10 cellular contexts compared by ENCODE assay signal in the genomic region with DNA sequence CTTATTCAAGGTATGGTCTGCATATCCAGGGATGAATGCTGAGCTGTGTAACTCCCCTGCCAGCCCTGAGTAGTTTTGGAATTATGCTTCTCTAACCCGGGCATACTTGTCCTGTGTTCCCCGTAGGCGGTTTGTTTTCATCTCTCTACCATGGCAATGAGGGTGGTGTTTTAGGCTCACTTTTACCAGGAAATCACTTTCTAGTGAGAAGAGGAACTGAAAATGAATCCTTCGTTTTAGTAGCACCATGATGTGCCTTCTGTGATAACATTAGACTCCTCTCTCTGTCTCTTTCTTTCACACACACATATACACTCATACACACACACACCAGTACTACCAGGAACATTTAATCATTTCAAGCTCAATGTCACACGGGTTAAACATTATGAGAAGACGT. TPM values are rescaled to one million over a fixed set of nuclear protein-coding genes. Genes with fewer than 3 reads are reported as not detected.
DNase-seq lines count a peak whose midpoint lies in the region; ATAC-seq, FAIRE-seq and TF ChIP-seq lines count a peak whose summit lies in the region.
"Had no signal": no experiment of that assay in that cellular context is flagged by ENCODE, and none has a peak within 500 bp of the region (broad histone marks: within the 10 kb centered on the region; RNA-seq: fewer than 3 reads in every experiment).

No MANE protein-coding gene starts in this region.

- H3K27ac Mint-ChIP-seq in MCF 10A (ENCODE audit: low read depth, unreplicated experiment): no peak overlapping the region
- H3K27ac Mint-ChIP-seq: type B pancreatic cell had no signal

- no peaks in the 10 kb centered on the region for H3K9me3 ChIP-seq in small intestine (ENCODE audit: control insufficient read depth, low read depth)

- TF ChIP-seq CTCF in GM06990 (IDR thresholded peaks at IDR 0.05; ENCODE audit: insufficient read depth, low read length, poor library complexity, severe bottlenecking): no peak
- no peak for TF ChIP-seq CTCF in MCF 10A (IDR thresholded peaks at IDR 0.05; ENCODE audit: unreplicated experiment)

- H3K4me3 ChIP-seq in GM06990 (replicated peaks; ENCODE audit: low read depth, low read length) (no peak overlapping the region), small intestine (ENCODE audit: low read depth in 1 of 2, low read length in 2 of 2) (no peak overlapping the region)

- no peak overlapping the region for H3K27ac ChIP-seq in small intestine (ENCODE audit: low read depth in 1 of 2, low read length in 1 of 2)

- DNase-seq in GM06990 (ENCODE audit: extremely low read depth, insufficient read length) (peak; percentile 10), NAMALWA (ENCODE audit: low spot score) (peak; percentile 38), small intestine (no peak), MCF 10A (ENCODE audit: unreplicated experiment) (no peak), NCI-H146 treated with DMSO at 0.1 percent for 48 hours (lab: John Stamatoyannopoulos, UW; ENCODE audit: unreplicated experiment) (no peak), NCI-H2107 treated with DMSO at 0.1 percent for 48 hours (lab: John Stamatoyannopoulos, UW; ENCODE audit: unreplicated experiment) (no peak)
- DNase-seq: mammary epithelial cell had no signal

- no peak for FAIRE-seq in small intestine (lab: Jason Lieb, UNC)

- H3K4me3 Mint-ChIP-seq in MCF 10A (ENCODE audit: unreplicated experiment): no peak overlapping the region
- H3K4me3 Mint-ChIP-seq: type B pancreatic cell had no signal

- POLR2A ChIA-PET in MCF 10A (lab: Yijun Ruan, JAX): no interaction called here

- H3K27me3 ChIP-seq in GM06990 (replicated peaks; ENCODE audit: control insufficient read depth, insufficient read depth, low read length): no peaks in the 10 kb centered on the region
- no peaks in the 10 kb centered on the region for H3K27me3 ChIP-seq in small intestine (ENCODE audit: control insufficient read depth in 2 of 2, insufficient read depth in 2 of 2, low read length in 2 of 2)

- no peaks in the 10 kb centered on the region for H3K4me1 Mint-ChIP-seq in MCF 10A (ENCODE audit: insufficient read depth, unreplicated experiment)

- H3K36me3 ChIP-seq in GM06990 (ENCODE audit: control insufficient read depth, insufficient read depth, low read length) (no peaks in the 10 kb centered on the region), small intestine (ENCODE audit: control insufficient read depth in 2 of 2, insufficient read depth in 2 of 2, low read length in 2 of 2) (no peaks in the 10 kb centered on the region)

- WGBS in small intestine, 3 donors: 60 to 64% (median 62%) methylated on average over 6 of the region's 6 CpGs

- H3K36me3 Mint-ChIP-seq in MCF 10A (ENCODE audit: insufficient read depth, unreplicated experiment): no peaks in the 10 kb centered on the region
- H3K36me3 Mint-ChIP-seq: type B pancreatic cell had no signal

- intact Hi-C loops in MCF 10A (cut with micrococcal nuclease): no loop called here

- no peaks in the 10 kb centered on the region for H3K9me3 Mint-ChIP-seq in MCF 10A (ENCODE audit: unreplicated experiment)
- H3K9me3 Mint-ChIP-seq: type B pancreatic cell had no signal

- H3K4me1 ChIP-seq in small intestine (ENCODE audit: control insufficient read depth in 2 of 2, insufficient read depth in 1 of 2, low read depth in 1 of 2, low read length in 1 of 2): no peaks in the 10 kb centered on the region

- ATAC-seq in GM19351 (IDR thresholded peaks at IDR 0.05; ENCODE audit: unreplicated experiment) (peak; percentile 99), HG02943 (IDR thresholded peaks at IDR 0.05; ENCODE audit: low read depth, unreplicated experiment) (peak; percentile 95)

- no TSS peak for BruUV-seq in MCF 10A (replicated peaks; lab: Mats Ljungman, UMichigan)

- H3K27me3 Mint-ChIP-seq in MCF 10A (ENCODE audit: insufficient read depth, unreplicated experiment): peaks cover 78% of the 10 kb centered on the region

- CTCF ChIA-PET in MCF 10A (lab: Yijun Ruan, JAX): no interaction called here

RNA-seq across cellular contexts. Expression of gene PFKP, which starts 31.2 kb away (rescaled TPM):
- polyA plus RNA-seq in small intestine: 100 to 1,000 TPM in 1 of 3 donors, 10 to 100 TPM in 2; 57.1 to 154 (median 90.8) TPM
- 164 and 186 TPM in 2 replicates for total RNA-seq in MCF 10A (2022)

Comparison
In these comparisons a context has a peak if more than half of its experiments do, and no peak if none do; other contexts are left out.
1. DNase-seq: peak in GM06990 (single experiment) and NAMALWA (single experiment); none in small intestine (single experiment), MCF 10A (single experiment), NCI-H146 treated with DMSO at 0.1 percent for 48 hours (single experiment) and NCI-H2107 treated with DMSO at 0.1 percent for 48 hours (single experiment).